8 cellular contexts compared by ENCODE assay signal in genomic region chr3:112333386-112334334, GRCh38. TPM values are rescaled to one million over a fixed set of nuclear protein-coding genes. Genes with fewer than 3 reads are reported as not detected.
A peak's percentile ranks its signal among the peaks of the same experiment; 100 is the strongest.
DNase-seq lines count a peak whose midpoint lies in the region; ATAC-seq and TF ChIP-seq lines count a peak whose summit lies in the region.

No MANE protein-coding gene starts in this region.

- H3K9ac ChIP-seq in SK-N-SH = peak overlapping the region; percentile 35; the same call in 1 of the 2 replicates
- H3K9ac ChIP-seq in PC-3 (ENCODE audit: low read length) = no peak overlapping the region

- BruUV-seq in PC-3 (replicated peaks; lab: Mats Ljungman, UMichigan) = no TSS peak

- CTCF ChIA-PET in SK-N-SH (lab: Yijun Ruan, JAX) (interaction anchor here (0.6 to 3.5 kb wide), 18 partner anchors 11 to 264 kb away, joined by 3 to 32 read pairs (median 4); partner anchors contain the start of genes ATG3, SLC35A5 and SLC9C1), PC-3 (lab: Charles Lee) (no interaction called here)

- TF ChIP-seq RAD21 in SK-N-SH (IDR thresholded peaks at IDR 0.05; ENCODE audit: low read length) = no peak

- no peaks in the 10 kb centered on the region for H3K9me2 ChIP-seq in SK-N-SH
- H3K9me2 ChIP-seq in PC-3 (replicated peaks; ENCODE audit: low read length) = no peaks in the 10 kb centered on the region

- intact Hi-C loops in lower lobe of right lung (cut with DNase I) = no loop called here
- intact Hi-C loops in PC-3 (cut with micrococcal nuclease) = no loop called here

- WGBS in SK-N-SH (ENCODE audit: low lambda C conversion rate) = 20% methylated on average over 12 of the region's 22 CpGs

- H3K27me3 ChIP-seq in SK-N-SH (ENCODE audit: insufficient read depth) (no peaks in the 10 kb centered on the region; the same call in 1 of the 2 replicates), lower lobe of right lung (ENCODE audit: low read depth) (no peaks in the 10 kb centered on the region), PC-3 (ENCODE audit: low read length) (peaks cover 57% of the 10 kb centered on the region)

- no peaks in the 10 kb centered on the region for H3K36me3 ChIP-seq in SK-N-SH (replicated peaks in 1 of 2; ENCODE audit: control insufficient read depth in 1 of 2, insufficient read depth in 2 of 2, low read length in 1 of 2)
- H3K36me3 ChIP-seq in lower lobe of right lung = no peaks in the 10 kb centered on the region
- H3K36me3 ChIP-seq in PC-3 (ENCODE audit: low read depth, low read length) = no peaks in the 10 kb centered on the region

- peak; percentile 55 for DNase-seq in SK-N-SH
- DNase-seq in ecto neural progenitor cell (ENCODE audit: low spot score) = peak; percentile 58
- DNase-seq in lower lobe of right lung = no peak
- DNase-seq in substantia nigra (lab: John Stamatoyannopoulos, UW) = peak in 37 of 49 donors; percentile 2 to 86 (median 53)
- no peak for DNase-seq in PC-3
- DNase-seq in erythroblast (lab: John Stamatoyannopoulos, UW) = no peak

- TF ChIP-seq EP300 in SK-N-SH (IDR thresholded peaks at IDR 0.05; ENCODE audit: borderline replicate concordance in 1 of 2, low read depth in 1 of 2, low read length in 1 of 2) = no peak

- H3K9me3 ChIP-seq in SK-N-SH (no peaks in the 10 kb centered on the region), lower lobe of right lung (no peaks in the 10 kb centered on the region), PC-3 (ENCODE audit: low read length) (no peaks in the 10 kb centered on the region)

- H3K4me2 ChIP-seq in SK-N-SH (peak overlapping the region; percentile 91), PC-3 (ENCODE audit: low read length) (no peak overlapping the region)

- H3K27ac ChIP-seq in SK-N-SH (ENCODE audit: low read depth in 2 of 2, low read length in 1 of 2) (peak overlapping the region; percentile 27 to 92; a peak in 3 of 4 replicates), lower lobe of right lung (peak overlapping the region; percentile 72), substantia nigra (ENCODE audit: low read depth, low read length, poor library complexity, severe bottlenecking) (peak overlapping the region; percentile 89), PC-3 (ENCODE audit: low read length) (no peak overlapping the region)

- H3K4me1 ChIP-seq in SK-N-SH (ENCODE audit: control insufficient read depth in 1 of 2, insufficient read depth in 2 of 2, low read depth in 1 of 2, low read length in 1 of 2) (peaks cover 0 to 2% of the 10 kb centered on the region in 2 experiments; a peak in 2 of 4 replicates), lower lobe of right lung (peaks cover 10% of the 10 kb centered on the region), PC-3 (ENCODE audit: insufficient read depth, low read length) (no peaks in the 10 kb centered on the region)

- TF ChIP-seq CTCF in SK-N-SH (IDR thresholded peaks at IDR 0.05) (no peak), lower lobe of right lung (IDR thresholded peaks at IDR 0.05) (no peak), PC-3 (conservative IDR thresholded peaks at IDR 0.05; ENCODE audit: low read depth, low read length) (no peak)

- TF ChIP-seq POLR2A in erythroblast (IDR thresholded peaks at IDR 0.05; ENCODE audit: low read length) = no peak

- H3K79me2 ChIP-seq in SK-N-SH (ENCODE audit: insufficient read depth) (no peaks in the 10 kb centered on the region), PC-3 (ENCODE audit: low read length) (no peaks in the 10 kb centered on the region)

- peak overlapping the region; percentile 87 for H2AFZ ChIP-seq in SK-N-SH (ENCODE audit: low read depth)
- no peak overlapping the region for H2AFZ ChIP-seq in PC-3 (ENCODE audit: low read length)

- ATAC-seq in GM18867 (IDR thresholded peaks at IDR 0.05; ENCODE audit: unreplicated experiment) = peak; percentile 35
- ATAC-seq in HG02885 (IDR thresholded peaks at IDR 0.05; ENCODE audit: poor library complexity, unreplicated experiment) = peak; percentile 36
- ATAC-seq in lower lobe of right lung = peak; percentile 45 to 55
- ATAC-seq in PC-3 = no peak

- peak overlapping the region; percentile 57 to 74 for H3K4me3 ChIP-seq in SK-N-SH (ENCODE audit: low read depth in 2 of 2, low read length in 1 of 2)
- H3K4me3 ChIP-seq in lower lobe of right lung = peak overlapping the region; percentile 58
- no peak overlapping the region for H3K4me3 ChIP-seq in PC-3 (ENCODE audit: low read length)

- POLR2A ChIA-PET in SK-N-SH (lab: Yijun Ruan, JAX) = interaction anchor here (0.6 to 2.5 kb wide), 16 partner anchors 11 to 657 kb away, joined by 3 to 20 read pairs (median 4); partner anchors contain the start of genes ATG3, GTPBP8, SLC35A5 and SLC9C1
- POLR2A ChIA-PET in PC-3 (lab: Charles Lee; ENCODE audit: unreplicated experiment) = no interaction called here

- H4K20me1 ChIP-seq in SK-N-SH (ENCODE audit: insufficient read depth) = no peaks in the 10 kb centered on the region
- peaks cover 3% of the 10 kb centered on the region; the same call in 1 of the 2 replicates for H4K20me1 ChIP-seq in PC-3 (ENCODE audit: low read length)

- H3F3A ChIP-seq in SK-N-SH (replicated peaks; ENCODE audit: insufficient read depth) (no peaks in the 10 kb centered on the region), PC-3 (ENCODE audit: low read length, unreplicated experiment) (no peaks in the 10 kb centered on the region)

TF ChIP-seq in SK-N-SH, 30 proteins besides CTCF, POLR2A, EP300 and RAD21:
- TF ChIP-seq, protein P1, sequence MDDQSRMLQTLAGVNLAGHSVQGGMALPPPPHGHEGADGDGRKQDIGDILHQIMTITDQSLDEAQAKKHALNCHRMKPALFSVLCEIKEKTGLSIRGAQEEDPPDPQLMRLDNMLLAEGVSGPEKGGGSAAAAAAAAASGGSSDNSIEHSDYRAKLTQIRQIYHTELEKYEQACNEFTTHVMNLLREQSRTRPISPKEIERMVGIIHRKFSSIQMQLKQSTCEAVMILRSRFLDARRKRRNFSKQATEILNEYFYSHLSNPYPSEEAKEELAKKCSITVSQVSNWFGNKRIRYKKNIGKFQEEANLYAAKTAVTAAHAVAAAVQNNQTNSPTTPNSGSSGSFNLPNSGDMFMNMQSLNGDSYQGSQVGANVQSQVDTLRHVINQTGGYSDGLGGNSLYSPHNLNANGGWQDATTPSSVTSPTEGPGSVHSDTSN (IDR thresholded peaks at IDR 0.05) = no peak
- no peak for TF ChIP-seq FOXJ3 (CRISPR knock-in tag; IDR thresholded peaks at IDR 0.05)
- TF ChIP-seq YY1 (IDR thresholded peaks at IDR 0.05; ENCODE audit: low read depth) = no peak
- TF ChIP-seq, protein P2, sequence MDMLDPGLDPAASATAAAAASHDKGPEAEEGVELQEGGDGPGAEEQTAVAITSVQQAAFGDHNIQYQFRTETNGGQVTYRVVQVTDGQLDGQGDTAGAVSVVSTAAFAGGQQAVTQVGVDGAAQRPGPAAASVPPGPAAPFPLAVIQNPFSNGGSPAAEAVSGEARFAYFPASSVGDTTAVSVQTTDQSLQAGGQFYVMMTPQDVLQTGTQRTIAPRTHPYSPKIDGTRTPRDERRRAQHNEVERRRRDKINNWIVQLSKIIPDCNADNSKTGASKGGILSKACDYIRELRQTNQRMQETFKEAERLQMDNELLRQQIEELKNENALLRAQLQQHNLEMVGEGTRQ (IDR thresholded peaks at IDR 0.05; ENCODE audit: borderline replicate concordance, low read depth, low read length) = no peak
- no peak for TF ChIP-seq FOSL2 (IDR thresholded peaks at IDR 0.05; ENCODE audit: borderline replicate concordance, low read depth)
- no peak for TF ChIP-seq TAF1 (IDR thresholded peaks at IDR 0.05; ENCODE audit: borderline replicate concordance, low read depth, low read length)
- TF ChIP-seq SMC3 (IDR thresholded peaks at IDR 0.05; ENCODE audit: low read depth, low read length) = no peak
- no peak for TF ChIP-seq SIN3A (IDR thresholded peaks at IDR 0.05; ENCODE audit: borderline replicate concordance, low read depth, low read length)

RNA-seq across cellular contexts. Expression of gene CD200, which starts 0.7 kb away (rescaled TPM):
- polyA plus RNA-seq in SK-N-SH (2012; rRNA removed) = 1.0 and 1.1 TPM in 2 replicates
- polyA plus RNA-seq in SK-N-SH (2012; cell fraction: cytosol; rRNA removed) = 1.5 TPM in 2 replicates
- polyA plus RNA-seq in SK-N-SH (2012; cell fraction: nucleus; rRNA removed) = 0.56 and 1.3 TPM in 2 replicates
- total RNA-seq in lower lobe of right lung = 4.4 TPM
- total RNA-seq in PC-3 (2014; rRNA removed) = not detected in 2 replicates

RNA-seq across cellular contexts. Expression of gene SLC9C1, which starts 39.6 kb away (rescaled TPM):
- not detected in 2 replicates for polyA plus RNA-seq in SK-N-SH (2012; rRNA removed)
- polyA plus RNA-seq in SK-N-SH (2012; cell fraction: cytosol; rRNA removed) = not detected in 2 replicates
- not detected in 2 replicates for polyA plus RNA-seq in SK-N-SH (2012; cell fraction: nucleus; rRNA removed)
- total RNA-seq in lower lobe of right lung = not detected
- total RNA-seq in PC-3 (2014; rRNA removed) = not detected in 2 replicates

Comparison
In these comparisons a context has a peak if more than half of its experiments do, and no peak if none do; other contexts are left out.
1. DNase-seq: peak in SK-N-SH (single experiment), ecto neural progenitor cell (single experiment) and substantia nigra (37 of 49); none in lower lobe of right lung (single experiment), PC-3 (single experiment) and erythroblast (0 of 2).